Comparison of ENCODE assay signal across 1 cellular context in genomic region chr7:72709909-72710308, GRCh38.
TF ChIP-seq lines count a peak whose summit lies in the region.

No MANE protein-coding gene starts in this region.

TF ChIP-seq in IMR-90, 13 proteins besides CTCF, POLR2A, EP300 and RAD21 (continued from another document):
- TF ChIP-seq RFX5 (IDR thresholded peaks at IDR 0.05; ENCODE audit: low read depth, low read length) (no peak), NFE2L2 (IDR thresholded peaks at IDR 0.05; ENCODE audit: low read depth, low read length) (no peak)
